In genomic region chr12:75635606-75636444, GRCh38 we compare ENCODE assay signal across 9 cellular contexts.
DNase-seq lines count a peak whose midpoint lies in the region; ATAC-seq and TF ChIP-seq lines count a peak whose summit lies in the region.
"Had no signal": no experiment of that assay in that cellular context is flagged by ENCODE, and none has a peak within 500 bp of the region (broad histone marks: within the 10 kb centered on the region; RNA-seq: fewer than 3 reads in every experiment).

No MANE protein-coding gene starts in this region.

- peak; percentile 89 for ATAC-seq in DND-41 (ENCODE audit: insufficient read depth, low read depth)
- no peak for ATAC-seq in upper lobe of right lung
- ATAC-seq in upper lobe of left lung (ENCODE audit: low FRiP score in 2 of 2): no peak

- no peaks in the 10 kb centered on the region for H3K79me2 ChIP-seq in DND-41 (ENCODE audit: insufficient read depth, low read length)

- H3K36me3 ChIP-seq in DND-41 (ENCODE audit: insufficient read depth, low read length) (no peaks in the 10 kb centered on the region), upper lobe of right lung (no peaks in the 10 kb centered on the region), upper lobe of left lung (no peaks in the 10 kb centered on the region)

- DNase-seq in DND-41 (peak; percentile 51), H4 (ENCODE audit: low spot score) (peak; percentile 94), RPMI8226 (peak; percentile 25), glomerular visceral epithelial cell (ENCODE audit: extremely low spot score) (peak; percentile 71), NCI-H146 (lab: John Stamatoyannopoulos, UW) (no peak), upper lobe of right lung (no peak), upper lobe of left lung (no peak)
- no peak for DNase-seq in effector CD8-positive, alpha-beta T cell (lab: John Stamatoyannopoulos, UW)
- DNase-seq: activated effector memory CD4-positive, alpha-beta T cell treated with Interleukin-2 at 50 U/mL for 16 hours had no signal

- intact Hi-C loops in upper lobe of right lung (cut with DNase I): no loop called here

- H3K27me3 ChIP-seq in DND-41 (ENCODE audit: insufficient read depth, low read length, poor library complexity) (no peaks in the 10 kb centered on the region), upper lobe of right lung (no peaks in the 10 kb centered on the region), upper lobe of left lung (no peaks in the 10 kb centered on the region)

- no peak overlapping the region for H3K4me2 ChIP-seq in DND-41 (ENCODE audit: insufficient read depth, low read length)

- WGBS in upper lobe of left lung, 2 donors: 64 to 65% methylated on average over 6 of the region's 6 CpGs

- H4K20me1 ChIP-seq in DND-41 (ENCODE audit: insufficient read depth, low read length): no peaks in the 10 kb centered on the region

- H3K9ac ChIP-seq in DND-41 (ENCODE audit: low read depth, low read length): no peak overlapping the region

- H3K9me3 ChIP-seq in DND-41 (ENCODE audit: insufficient read depth, low read length, severe bottlenecking) (no peaks in the 10 kb centered on the region), upper lobe of right lung (no peaks in the 10 kb centered on the region), upper lobe of left lung (no peaks in the 10 kb centered on the region)

- TF ChIP-seq EP300 in upper lobe of left lung (IDR thresholded peaks at IDR 0.05): no peak

- peaks cover 21% of the 10 kb centered on the region for H3K4me1 ChIP-seq in DND-41 (ENCODE audit: insufficient read depth, low read length)
- H3K4me1 ChIP-seq in upper lobe of right lung: no peaks in the 10 kb centered on the region
- no peaks in the 10 kb centered on the region for H3K4me1 ChIP-seq in upper lobe of left lung

- TF ChIP-seq POLR2A in upper lobe of left lung (IDR thresholded peaks at IDR 0.05): no peak

- H3K4me3 ChIP-seq in DND-41 (ENCODE audit: low read depth in 1 of 2, low read length in 2 of 2) (no peak overlapping the region), upper lobe of right lung (no peak overlapping the region), upper lobe of left lung (no peak overlapping the region)

- TF ChIP-seq CTCF in DND-41 (IDR thresholded peaks at IDR 0.05; ENCODE audit: borderline replicate concordance, extremely low read depth, low read length, poor library complexity, severe bottlenecking) (no peak), upper lobe of right lung (IDR thresholded peaks at IDR 0.05) (no peak), upper lobe of left lung (IDR thresholded peaks at IDR 0.05) (no peak)

- H3K27ac ChIP-seq in DND-41 (ENCODE audit: low read length) (no peak overlapping the region), upper lobe of right lung (no peak overlapping the region), upper lobe of left lung (no peak overlapping the region)

- H2AFZ ChIP-seq in DND-41 (ENCODE audit: low read depth, low read length): no peak overlapping the region

Comparison
In these comparisons a context has a peak if more than half of its experiments do, and no peak if none do; other contexts are left out.
1. DNase-seq: peak in DND-41 (single experiment), H4 (single experiment), RPMI8226 (single experiment) and glomerular visceral epithelial cell (single experiment); none in NCI-H146 (single experiment), upper lobe of right lung (single experiment), effector CD8-positive, alpha-beta T cell (single experiment) and upper lobe of left lung (0 of 2).